ENCODE assay signal across 1 cellular context in genomic region chr7:77540402-77540822, GRCh38.
TF ChIP-seq lines count a peak whose summit lies in the region.

No MANE protein-coding gene starts in this region.

TF ChIP-seq in HepG2, 621 proteins besides CTCF, POLR2A, EP300 and RAD21 (continued from another document):
- TF ChIP-seq ARID5B (CRISPR knock-in tag; IDR thresholded peaks at IDR 0.05): peak; percentile 46; the same call in 1 of the 2 replicates
- TF ChIP-seq ZKSCAN1 (IDR thresholded peaks at IDR 0.05; ENCODE audit: low read length): no peak
- TF ChIP-seq KDM3A (CRISPR knock-in tag; IDR thresholded peaks at IDR 0.05; ENCODE audit: low read depth): no peak
- no peak for TF ChIP-seq ATRX (CRISPR knock-in tag; IDR thresholded peaks at IDR 0.05; ENCODE audit: borderline replicate concordance)
- no peak for TF ChIP-seq ZNF816 (CRISPR knock-in tag; IDR thresholded peaks at IDR 0.05; ENCODE audit: borderline replicate concordance)
- no peak for TF ChIP-seq ZNF329 (CRISPR knock-in tag; IDR thresholded peaks at IDR 0.05; ENCODE audit: low read depth)
- no peak for TF ChIP-seq ZNF367 (CRISPR knock-in tag; IDR thresholded peaks at IDR 0.05; ENCODE audit: borderline replicate concordance)
- no peak for TF ChIP-seq MTF2 (CRISPR knock-in tag; IDR thresholded peaks at IDR 0.05; ENCODE audit: borderline replicate concordance)
- no peak for TF ChIP-seq ZNF766 (CRISPR knock-in tag; IDR thresholded peaks at IDR 0.05; ENCODE audit: borderline replicate concordance)
- TF ChIP-seq PATZ1 (CRISPR knock-in tag; IDR thresholded peaks at IDR 0.05): 0 out of 2 replicates have a peak, but pooled peaks have one; percentile 29
- no peak for TF ChIP-seq ZNF431 (CRISPR knock-in tag; IDR thresholded peaks at IDR 0.05; ENCODE audit: borderline replicate concordance, low read depth)
- TF ChIP-seq PAX8 (CRISPR knock-in tag; IDR thresholded peaks at IDR 0.05; ENCODE audit: borderline replicate concordance): no peak
- no peak for TF ChIP-seq TERF1 (CRISPR knock-in tag; IDR thresholded peaks at IDR 0.05)
- TF ChIP-seq JARID2 (CRISPR knock-in tag; IDR thresholded peaks at IDR 0.05; ENCODE audit: insufficient replicate concordance): no peak
